30 cellular contexts compared by ENCODE assay signal in genomic region chr2:39922679-39923416, GRCh38.
"Had no signal": no experiment of that assay in that cellular context is flagged by ENCODE, and none has a peak within 500 bp of the region (broad histone marks: within the 10 kb centered on the region; RNA-seq: fewer than 3 reads in every experiment).

No MANE protein-coding gene starts in this region.

- H3K4me1 Mint-ChIP-seq: activated B cell treated with CpG ODN at 0.5 μM for 24 hours; stimulated activated memory B cell treated with anti-CD40 and anti-IgM and Interleukin-4, amounts not matched to agents 10 μg/mL and 1 μg/mL and 100 μg/mL, for 72 hours had no signal

- H3K9me3 ChIP-seq: breast epithelium, esophagus muscularis mucosa, left lung, mucosa of descending colon, pancreas, prostate gland had no signal

- H3K36me3 ChIP-seq: breast epithelium, esophagus muscularis mucosa, left lung, pancreas, prostate gland had no signal

- DNase-seq: activated B cell treated with CpG ODN at 0.5 μM for 24 hours; activated CD4-positive, alpha-beta T cell treated with anti-CD3 and anti-CD28 coated beads for 36 hours; activated CD4-positive, alpha-beta T cell treated with anti-CD3 and anti-CD28 coated beads, Interleukin-2, amount 50 U/mL, for 4 hours; activated effector memory CD4-positive, alpha-beta T cell treated with anti-CD3 and anti-CD28 coated beads, Interleukin-2, amount 50 U/mL, for 16 hours; activated naive CD4-positive, alpha-beta T cell treated with anti-CD3 and anti-CD28 coated beads for 36 hours; activated naive CD8-positive, alpha-beta T cell treated with anti-CD3 and anti-CD28 coated beads, Interleukin-2, amount 10 ng/mL, durations not matched to agents 7 days and 5 days; activated T-cell treated with anti-CD3 and anti-CD28 coated beads for 4 hours; amygdala; central memory CD4-positive, alpha-beta T cell; effector CD4-positive, alpha-beta T cell; left lung; mesendoderm; mucosa of descending colon; nephron progenitor cell; pancreas; retina; stimulated activated CD4-positive, alpha-beta T cell treated with anti-CD3 and anti-CD28 coated beads, Interleukin-1b, Interleukin-23, amount 100 ng/mL, for 48 hours; stimulated activated CD4-positive, alpha-beta T cell treated with anti-CD3 and anti-CD28 coated beads, Interleukin-4, amount 100 ng/mL, for 4 hours; stimulated activated CD8-positive, alpha-beta memory T cell treated with anti-CD3 and anti-CD28 coated beads, Interleukin-4, amount 100 ng/mL, for 48 hours; stimulated activated naive CD8-positive, alpha-beta T cell treated with anti-CD3 and anti-CD28 coated beads, Interleukin-15, amount 100 ng/mL, for 72 hours; substantia nigra had no signal

- H3K4me2 ChIP-seq: smooth muscle cell had no signal

- H3K27me3 ChIP-seq: breast epithelium, esophagus muscularis mucosa, left lung, pancreas had no signal

- H3K27ac ChIP-seq: breast epithelium, esophagus muscularis mucosa, left lung, pancreas, prostate gland had no signal

- H3K27me3 Mint-ChIP-seq: activated naive CD8-positive, alpha-beta T cell treated with anti-CD3 and anti-CD28 coated beads, Interleukin-2, amount 10 ng/mL, durations not matched to agents 7 days and 5 days; dendritic cell treated with granulocyte-macrophage colony-stimulating factor and Interleukin-4, amounts not matched to agents 40 ng/mL and 50 ng/mL, for 4 days; type B pancreatic cell had no signal

- H3K27ac Mint-ChIP-seq: activated B cell treated with CpG ODN at 0.5 μM for 24 hours; activated naive CD4-positive, alpha-beta T cell treated with anti-CD3 and anti-CD28 coated beads for 36 hours; activated naive CD8-positive, alpha-beta T cell treated with anti-CD3 and anti-CD28 coated beads, Interleukin-2, amount 10 ng/mL, durations not matched to agents 7 days and 5 days; dendritic cell treated with granulocyte-macrophage colony-stimulating factor and Interleukin-4, amounts not matched to agents 40 ng/mL and 50 ng/mL, for 4 days; nephron progenitor cell; stimulated activated memory B cell treated with anti-CD40 and anti-IgM and Interleukin-4, amounts not matched to agents 10 μg/mL and 1 μg/mL and 100 μg/mL, for 72 hours; stimulated activated naive CD8-positive, alpha-beta T cell treated with anti-CD3 and anti-CD28 coated beads, Interleukin-15, amount 100 ng/mL, for 72 hours; type B pancreatic cell had no signal

- H3K36me3 Mint-ChIP-seq: stimulated activated memory B cell treated with anti-CD40 and anti-IgM and Interleukin-4, amounts not matched to agents 10 μg/mL and 1 μg/mL and 100 μg/mL, for 72 hours; type B pancreatic cell had no signal

- H3K9me3 Mint-ChIP-seq: activated B cell treated with CpG ODN at 0.5 μM for 24 hours; activated naive CD4-positive, alpha-beta T cell treated with anti-CD3 and anti-CD28 coated beads for 36 hours; activated naive CD8-positive, alpha-beta T cell treated with anti-CD3 and anti-CD28 coated beads, Interleukin-2, amount 10 ng/mL, durations not matched to agents 7 days and 5 days; dendritic cell treated with granulocyte-macrophage colony-stimulating factor and Interleukin-4, amounts not matched to agents 40 ng/mL and 50 ng/mL, for 4 days; nephron progenitor cell; stimulated activated memory B cell treated with anti-CD40 and anti-IgM and Interleukin-4, amounts not matched to agents 10 μg/mL and 1 μg/mL and 100 μg/mL, for 72 hours; stimulated activated naive CD8-positive, alpha-beta T cell treated with anti-CD3 and anti-CD28 coated beads, Interleukin-15, amount 100 ng/mL, for 72 hours had no signal

- H3K4me1 ChIP-seq: breast epithelium, left lung, pancreas, prostate gland had no signal

- H3K4me3 Mint-ChIP-seq: activated B cell treated with CpG ODN at 0.5 μM for 24 hours; activated naive CD4-positive, alpha-beta T cell treated with anti-CD3 and anti-CD28 coated beads for 36 hours; activated naive CD8-positive, alpha-beta T cell treated with anti-CD3 and anti-CD28 coated beads, Interleukin-2, amount 10 ng/mL, durations not matched to agents 7 days and 5 days; dendritic cell treated with granulocyte-macrophage colony-stimulating factor and Interleukin-4, amounts not matched to agents 40 ng/mL and 50 ng/mL, for 4 days; nephron progenitor cell; stimulated activated memory B cell treated with anti-CD40 and anti-IgM and Interleukin-4, amounts not matched to agents 10 μg/mL and 1 μg/mL and 100 μg/mL, for 72 hours; stimulated activated naive CD8-positive, alpha-beta T cell treated with anti-CD3 and anti-CD28 coated beads, Interleukin-15, amount 100 ng/mL, for 72 hours; type B pancreatic cell had no signal

- ATAC-seq: activated CD4-positive, alpha-beta T cell treated with anti-CD3 and anti-CD28 coated beads for 36 hours; left lung; mucosa of descending colon; pancreas; stimulated activated memory B cell treated with anti-CD40 and anti-IgM and Interleukin-4, amounts not matched to agents 10 μg/mL and 1 μg/mL and 100 μg/mL, for 72 hours; stimulated activated naive CD8-positive, alpha-beta T cell treated with anti-CD3 and anti-CD28 coated beads, Interleukin-15, amount 100 ng/mL, for 72 hours had no signal

- H3K4me3 ChIP-seq: breast epithelium, esophagus muscularis mucosa, left lung, lung, mucosa of descending colon, pancreas, prostate gland, smooth muscle cell had no signal

- FAIRE-seq: frontal cortex, pancreas had no signal
